ENCODE assay signal across 21 cellular contexts in genomic region chr12:95723693-95724384, GRCh38.
A peak's percentile ranks its signal among the peaks of the same experiment; 100 is the strongest.
DNase-seq lines count a peak whose midpoint lies in the region; ATAC-seq, FAIRE-seq and TF ChIP-seq lines count a peak whose summit lies in the region.
"Had no signal": no experiment of that assay in that cellular context is flagged by ENCODE, and none has a peak within 500 bp of the region (broad histone marks: within the 10 kb centered on the region; RNA-seq: fewer than 3 reads in every experiment).

No MANE protein-coding gene starts in this region.

- no peaks in the 10 kb centered on the region for H3K79me2 ChIP-seq in GM12878 (ENCODE audit: control insufficient read depth, insufficient read depth, low read length)
- H3K79me2 ChIP-seq: parathyroid adenoma had no signal

- no peak overlapping the region for H3K4me3 Mint-ChIP-seq in stimulated activated naive B cell treated with anti-CD40 and anti-IgM and Interleukin-4, amounts not matched to agents 10 μg/mL and 1 μg/mL and 100 μg/mL, for 72 hours
- H3K4me3 Mint-ChIP-seq: activated naive CD8-positive, alpha-beta T cell treated with anti-CD3 and anti-CD28 coated beads for 36 hours; activated T-helper 17 cell treated with anti-CD3 and anti-CD28 coated beads, Interleukin-2, amount 50 U/mL, for 72 hours had no signal

- H3K4me3 ChIP-seq in left ventricle myocardium inferior (no peak overlapping the region), heart right ventricle (no peak overlapping the region), GM12878 (no peak overlapping the region)
- H3K4me3 ChIP-seq: lung, right lobe of liver, suprapubic skin had no signal

- CTCF ChIA-PET in GM12878 (lab: Yijun Ruan, JAX) = interaction anchor here (0.6 kb wide), 1 partner anchor 1341 kb away, joined by 3 read pairs; no protein-coding TSS in a partner anchor

- no peak overlapping the region for H3K27ac Mint-ChIP-seq in stimulated activated naive B cell treated with anti-CD40 and anti-IgM and Interleukin-4, amounts not matched to agents 10 μg/mL and 1 μg/mL and 100 μg/mL, for 72 hours
- H3K27ac Mint-ChIP-seq: activated naive CD8-positive, alpha-beta T cell treated with anti-CD3 and anti-CD28 coated beads for 36 hours; activated T-helper 17 cell treated with anti-CD3 and anti-CD28 coated beads, Interleukin-2, amount 50 U/mL, for 72 hours had no signal

- RAD21 ChIA-PET in GM12878 (lab: Charles Lee; ENCODE audit: unreplicated experiment) = no interaction called here

- SMC1A ChIA-PET in GM12878 (lab: Charles Lee; ENCODE audit: uncharacterized antibody, unreplicated experiment) = no interaction called here

- no peaks in the 10 kb centered on the region for H3K27me3 ChIP-seq in left ventricle myocardium inferior (ENCODE audit: low read depth)
- no peaks in the 10 kb centered on the region for H3K27me3 ChIP-seq in heart right ventricle
- H3K27me3 ChIP-seq in GM12878 (replicated peaks in 1 of 2; ENCODE audit: control insufficient read depth in 2 of 2, insufficient read depth in 2 of 2, low read length in 1 of 2) = no peaks in the 10 kb centered on the region
- H3K27me3 ChIP-seq: foreskin keratinocyte, right lobe of liver, suprapubic skin had no signal

- H3K9me3 Mint-ChIP-seq in stimulated activated naive B cell treated with anti-CD40 and anti-IgM and Interleukin-4, amounts not matched to agents 10 μg/mL and 1 μg/mL and 100 μg/mL, for 72 hours = peaks cover 5 to 10% of the 10 kb centered on the region in 2 donors

- intact Hi-C loops in left ventricle myocardium inferior (cut with micrococcal nuclease) = no loop called here
- intact Hi-C loops in heart right ventricle (cut with DNase I) = no loop called here
- intact Hi-C loops in GM12878 (cut with micrococcal nuclease; ENCODE audit: unreplicated experiment) = no loop called here

- POLR2A ChIA-PET in GM12878 (lab: Charles Lee) = no interaction called here

- peaks cover 0 to 5% of the 10 kb centered on the region in 2 donors for H3K4me1 Mint-ChIP-seq in stimulated activated naive B cell treated with anti-CD40 and anti-IgM and Interleukin-4, amounts not matched to agents 10 μg/mL and 1 μg/mL and 100 μg/mL, for 72 hours
- H3K4me1 Mint-ChIP-seq: activated naive CD8-positive, alpha-beta T cell treated with anti-CD3 and anti-CD28 coated beads for 36 hours; activated T-helper 17 cell treated with anti-CD3 and anti-CD28 coated beads, Interleukin-2, amount 50 U/mL, for 72 hours had no signal

- no peak overlapping the region for H2AFZ ChIP-seq in GM12878 (ENCODE audit: control insufficient read depth, low read depth, low read length)
- H2AFZ ChIP-seq: parathyroid adenoma had no signal

- no peaks in the 10 kb centered on the region for H4K20me1 ChIP-seq in GM12878 (ENCODE audit: control insufficient read depth, insufficient read depth)

- H3K27ac ChIP-seq in left ventricle myocardium inferior (replicated peaks) = peak overlapping the region; percentile 21
- H3K27ac ChIP-seq in heart right ventricle = peak overlapping the region in 1 of 10 donors; percentile 6
- H3K27ac ChIP-seq in GM12878 (ENCODE audit: control insufficient read depth, insufficient read depth) = no peak overlapping the region
- H3K27ac ChIP-seq: foreskin keratinocyte, parathyroid adenoma, right lobe of liver, suprapubic skin had no signal

- DNase-seq in left ventricle myocardium inferior (no peak), heart right ventricle (no peak), GM12878 (ENCODE audit: low read depth, low spot score) (no peak), urothelium cell line (ENCODE audit: low spot score) (no peak), DMS153 (lab: John Stamatoyannopoulos, UW) (no peak), NCI-H1436 treated with DMSO at 0.1 percent for 48 hours (lab: John Stamatoyannopoulos, UW) (no peak)
- DNase-seq in stimulated activated naive B cell treated with anti-CD40 and anti-IgM and Interleukin-4, amounts not matched to agents 10 μg/mL and 1 μg/mL and 100 μg/mL, for 72 hours = no peak
- DNase-seq: activated naive CD8-positive, alpha-beta T cell treated with anti-CD3 and anti-CD28 coated beads for 36 hours; C1 segment of cervical spinal cord; foreskin keratinocyte; KBM-7; NCI-H2029 treated with DMSO at 0.1 percent for 48 hours; NCI-H446 treated with DMSO at 0.1 percent for 48 hours; right lobe of liver had no signal

- 64 to 72% methylated on average over 4 of the region's 4 CpGs for WGBS in heart right ventricle, 2 donors
- 48% methylated on average over 4 of the region's 4 CpGs for WGBS in GM12878 (ENCODE audit: insufficient coverage, insufficient replicate concordance, low lambda C conversion rate, missing lambda C conversion rate)

- BruUV-seq in GM12878 (replicated peaks; lab: Mats Ljungman, UMichigan) = no TSS peak

- TF ChIP-seq CTCF in left ventricle myocardium inferior (IDR thresholded peaks at IDR 0.05; ENCODE audit: borderline replicate concordance) = no peak
- TF ChIP-seq CTCF in heart right ventricle (IDR thresholded peaks at IDR 0.05) = no peak
- TF ChIP-seq CTCF in GM12878 (IDR thresholded peaks at IDR 0.05 in 2 of 3, conservative IDR thresholded peaks at IDR 0.05 in 1 of 3; ENCODE audit: control insufficient read depth in 2 of 3, extremely low read depth in 1 of 3, insufficient read depth in 1 of 3, low read depth in 3 of 3, low read length in 3 of 3) = no peak

- peaks cover 19 to 29% of the 10 kb centered on the region in 2 donors for H3K27me3 Mint-ChIP-seq in stimulated activated naive B cell treated with anti-CD40 and anti-IgM and Interleukin-4, amounts not matched to agents 10 μg/mL and 1 μg/mL and 100 μg/mL, for 72 hours
- H3K27me3 Mint-ChIP-seq: activated T-helper 17 cell treated with anti-CD3 and anti-CD28 coated beads, Interleukin-2, amount 50 U/mL, for 72 hours had no signal

- in situ Hi-C loops in GM12878 (cut with MboI) = no loop called here

- TF ChIP-seq POLR2A in GM12878 (IDR thresholded peaks at IDR 0.05; ENCODE audit: low read depth, low read length) = no peak

- H3K9me3 ChIP-seq in left ventricle myocardium inferior (replicated peaks) (peaks cover 11% of the 10 kb centered on the region), heart right ventricle (peaks cover 0 to 11% (median 0%) of the 10 kb centered on the region in 11 donors), GM12878 (replicated peaks; ENCODE audit: control insufficient read depth, insufficient read depth, low read length) (peaks cover 4% of the 10 kb centered on the region)
- H3K9me3 ChIP-seq: right lobe of liver had no signal

- H3K36me3 ChIP-seq in left ventricle myocardium inferior (peaks cover 30% of the 10 kb centered on the region), heart right ventricle (peaks cover 0 to 22% (median 0%) of the 10 kb centered on the region in 9 donors), GM12878 (ENCODE audit: control insufficient read depth in 2 of 2, insufficient read depth in 2 of 2, low read length in 1 of 2) (no peaks in the 10 kb centered on the region)
- H3K36me3 ChIP-seq: right lobe of liver, suprapubic skin had no signal

- no peak overlapping the region for H3K4me2 ChIP-seq in GM12878 (ENCODE audit: control insufficient read depth, insufficient read depth)

- peaks cover 0 to 5% of the 10 kb centered on the region in 2 donors for H3K36me3 Mint-ChIP-seq in stimulated activated naive B cell treated with anti-CD40 and anti-IgM and Interleukin-4, amounts not matched to agents 10 μg/mL and 1 μg/mL and 100 μg/mL, for 72 hours
- H3K36me3 Mint-ChIP-seq: activated naive CD8-positive, alpha-beta T cell treated with anti-CD3 and anti-CD28 coated beads for 36 hours had no signal

- TF ChIP-seq RAD21 in GM12878 (IDR thresholded peaks at IDR 0.05; ENCODE audit: insufficient read depth, low read depth, low read length) = no peak

- ATAC-seq in heart right ventricle (no peak), HG03354 (IDR thresholded peaks at IDR 0.05; ENCODE audit: poor library complexity, severe bottlenecking, unreplicated experiment) (peak; percentile 82), GM12878 (no peak)
- peak; percentile 75 to 86 for ATAC-seq in stimulated activated naive B cell treated with anti-CD40 and anti-IgM and Interleukin-4, amounts not matched to agents 10 μg/mL and 1 μg/mL and 100 μg/mL, for 72 hours (replicated peaks)
- ATAC-seq: activated T-helper 17 cell treated with anti-CD3 and anti-CD28 coated beads, Interleukin-2, amount 50 U/mL, for 72 hours; foreskin keratinocyte; right lobe of liver had no signal

- peaks cover 56% of the 10 kb centered on the region for H3K4me1 ChIP-seq in left ventricle myocardium inferior
- H3K4me1 ChIP-seq in heart right ventricle = peaks cover 0 to 23% (median 3%) of the 10 kb centered on the region in 9 donors
- no peaks in the 10 kb centered on the region for H3K4me1 ChIP-seq in GM12878 (ENCODE audit: control insufficient read depth, insufficient read depth, low read length)
- H3K4me1 ChIP-seq: parathyroid adenoma, right lobe of liver had no signal

- no peak for TF ChIP-seq EP300 in GM12878 (IDR thresholded peaks at IDR 0.05; ENCODE audit: borderline replicate concordance in 1 of 2, control insufficient read depth in 1 of 2, low read depth in 2 of 2, low read length in 2 of 2)

- no peak overlapping the region for H3K9ac ChIP-seq in GM12878 (ENCODE audit: control insufficient read depth, insufficient read depth, low read length)
- H3K9ac ChIP-seq: parathyroid adenoma had no signal

- FAIRE-seq in GM12878 (lab: Jason Lieb, UNC) (no peak), urothelium cell line (lab: Jason Lieb, UNC) (no peak)
- FAIRE-seq: A204.1, keratinocyte had no signal

TF ChIP-seq in GM12878, 131 proteins besides CTCF, POLR2A, EP300 and RAD21 (continues in another document):
- TF ChIP-seq USF2 (IDR thresholded peaks at IDR 0.05; ENCODE audit: borderline replicate concordance, low read depth, low read length) (no peak), MTA3 (IDR thresholded peaks at IDR 0.05; ENCODE audit: borderline replicate concordance, low read length) (no peak), MEF2B (IDR thresholded peaks at IDR 0.05; ENCODE audit: partially characterized antibody, poor library complexity, severe bottlenecking) (peak; percentile 24), ZNF207 (IDR thresholded peaks at IDR 0.05; ENCODE audit: borderline replicate concordance) (no peak), MXI1 (IDR thresholded peaks at IDR 0.05; ENCODE audit: low read depth, low read length) (no peak), TCF3 (IDR thresholded peaks at IDR 0.05; ENCODE audit: borderline replicate concordance, insufficient read depth, low read depth, low read length) (no peak)

Comparison
In these comparisons a context has a peak if more than half of its experiments do, and no peak if none do; other contexts are left out.
1. ATAC-seq: peak in HG03354 (single experiment) and stimulated activated naive B cell treated with anti-CD40 and anti-IgM and Interleukin-4, amounts not matched to agents 10 μg/mL and 1 μg/mL and 100 μg/mL, for 72 hours (2 of 2); none in heart right ventricle (0 of 8) and GM12878 (single experiment).